ENCODE assay signal across 1 cellular context in genomic region chr21:34545079-34545884, GRCh38.
TF ChIP-seq lines count a peak whose summit lies in the region.

No MANE protein-coding gene starts in this region.

TF ChIP-seq in K562, 482 proteins besides CTCF, POLR2A, EP300 and RAD21 (continued from another document and continues in another):
- TF ChIP-seq AFF4 (CRISPR knock-in tag; IDR thresholded peaks at IDR 0.05) (no peak), ZSCAN32 (CRISPR knock-in tag; IDR thresholded peaks at IDR 0.05) (peak; percentile 68; the same call in 1 of the 2 replicates), CTCFL (IDR thresholded peaks at IDR 0.05; ENCODE audit: borderline replicate concordance, insufficient read depth, low read depth, low read length, poor library complexity, severe bottlenecking) (no peak), ZNF699 (CRISPR knock-in tag; IDR thresholded peaks at IDR 0.05; ENCODE audit: insufficient replicate concordance) (no peak), E2F5 (CRISPR knock-in tag; IDR thresholded peaks at IDR 0.05) (no peak), MTA1 (IDR thresholded peaks at IDR 0.05; ENCODE audit: borderline replicate concordance) (no peak; the same call in 1 of the 2 replicates), ELF2 (CRISPR knock-in tag; IDR thresholded peaks at IDR 0.05) (no peak), ZNF184 (CRISPR knock-in tag; IDR thresholded peaks at IDR 0.05) (no peak), MITF (IDR thresholded peaks at IDR 0.05) (no peak), PHF8 (IDR thresholded peaks at IDR 0.05; ENCODE audit: borderline replicate concordance, low read length) (no peak), MBD2 (IDR thresholded peaks at IDR 0.05; ENCODE audit: borderline replicate concordance, low read depth) (no peak), MBD1 (CRISPR knock-in tag; IDR thresholded peaks at IDR 0.05) (no peak), TSC22D4 (tag; IDR thresholded peaks at IDR 0.05) (no peak), ZNF436 (CRISPR knock-in tag; IDR thresholded peaks at IDR 0.05) (no peak), ZKSCAN3 (CRISPR knock-in tag; IDR thresholded peaks at IDR 0.05) (no peak), PCBP2 (IDR thresholded peaks at IDR 0.05; ENCODE audit: low read depth, low read length, poor library complexity, severe bottlenecking) (no peak), NBN (IDR thresholded peaks at IDR 0.05; ENCODE audit: low read depth) (peak; percentile 29; the same call in 1 of the 2 replicates), MAFG (tag; conservative IDR thresholded peaks at IDR 0.05) (no peak), TEAD4 (IDR thresholded peaks at IDR 0.05; ENCODE audit: low read length) (peak; percentile 56; the same call in 1 of the 2 replicates), TEAD4 (CRISPR knock-in tag; IDR thresholded peaks at IDR 0.05; ENCODE audit: borderline replicate concordance) (no peak), ZNF79 (CRISPR knock-in tag; IDR thresholded peaks at IDR 0.05; ENCODE audit: low read depth) (peak; percentile 49; the same call in 1 of the 2 replicates), ZBTB40 (IDR thresholded peaks at IDR 0.05) (no peak), ZBTB40 (CRISPR knock-in tag; IDR thresholded peaks at IDR 0.05) (no peak), HMBOX1 (IDR thresholded peaks at IDR 0.05) (0 out of 2 replicates have a peak, but pooled peaks have one; percentile 19), ATF2 (CRISPR knock-in tag; IDR thresholded peaks at IDR 0.05) (no peak), UBTF (IDR thresholded peaks at IDR 0.05; ENCODE audit: borderline replicate concordance in 1 of 2, low read depth in 2 of 2, low read length in 2 of 2) (no peak), ATF7 (IDR thresholded peaks at IDR 0.05) (peak; percentile 77; the same call in 1 of the 2 replicates), ETV1 (tag; conservative IDR thresholded peaks at IDR 0.05; ENCODE audit: low read depth) (no peak), U2AF2 (optimal IDR thresholded peaks at IDR 0.05; ENCODE audit: low read depth, low read length) (no peak), SLC30A9 (CRISPR knock-in tag; IDR thresholded peaks at IDR 0.05) (no peak), LCOR (CRISPR knock-in tag; IDR thresholded peaks at IDR 0.05) (peak; percentile 85), SETDB1 (IDR thresholded peaks at IDR 0.05; ENCODE audit: low read length) (no peak), ZFP30 (CRISPR knock-in tag; IDR thresholded peaks at IDR 0.05; ENCODE audit: borderline replicate concordance) (no peak)
